3 cellular contexts compared by ENCODE assay signal in genomic region chr3:50102558-50102957, GRCh38.
TF ChIP-seq lines count a peak whose summit lies in the region.

No MANE protein-coding gene starts in this region.

TF ChIP-seq in GM12891, 5 proteins besides CTCF, POLR2A, EP300 and RAD21:
- TF ChIP-seq SPI1 (IDR thresholded peaks at IDR 0.05; ENCODE audit: low read depth, low read length) (no peak), POLR2AphosphoS5 (IDR thresholded peaks at IDR 0.05; ENCODE audit: low read depth, low read length) (peak; percentile 56; the same call in 1 of the 2 replicates)

TF ChIP-seq in GM12878, 131 proteins besides CTCF, POLR2A, EP300 and RAD21:
- TF ChIP-seq NRF1 (conservative IDR thresholded peaks at IDR 0.05; ENCODE audit: low read depth, low read length) (no peak), IRF3 (IDR thresholded peaks at IDR 0.05) (no peak), CREB1 (IDR thresholded peaks at IDR 0.05; ENCODE audit: low read depth) (no peak), SREBF1 (IDR thresholded peaks at IDR 0.05; ENCODE audit: low read length) (no peak), NR2C1 (IDR thresholded peaks at IDR 0.05) (no peak), POLR2AphosphoS5 (IDR thresholded peaks at IDR 0.05; ENCODE audit: low read length) (peak; percentile 56; the same call in 1 of the 2 replicates), PAX5 (IDR thresholded peaks at IDR 0.05; ENCODE audit: borderline replicate concordance, low read depth, low read length) (no peak), ASH2L (IDR thresholded peaks at IDR 0.05; ENCODE audit: borderline replicate concordance, low read depth) (no peak)

TF ChIP-seq in neural cell, 6 proteins besides CTCF, POLR2A, EP300 and RAD21:
- TF ChIP-seq POLR2AphosphoS5 (IDR thresholded peaks at IDR 0.05) (peak; percentile 29), REST (IDR thresholded peaks at IDR 0.05; ENCODE audit: borderline replicate concordance) (no peak)
